In the genomic region with DNA sequence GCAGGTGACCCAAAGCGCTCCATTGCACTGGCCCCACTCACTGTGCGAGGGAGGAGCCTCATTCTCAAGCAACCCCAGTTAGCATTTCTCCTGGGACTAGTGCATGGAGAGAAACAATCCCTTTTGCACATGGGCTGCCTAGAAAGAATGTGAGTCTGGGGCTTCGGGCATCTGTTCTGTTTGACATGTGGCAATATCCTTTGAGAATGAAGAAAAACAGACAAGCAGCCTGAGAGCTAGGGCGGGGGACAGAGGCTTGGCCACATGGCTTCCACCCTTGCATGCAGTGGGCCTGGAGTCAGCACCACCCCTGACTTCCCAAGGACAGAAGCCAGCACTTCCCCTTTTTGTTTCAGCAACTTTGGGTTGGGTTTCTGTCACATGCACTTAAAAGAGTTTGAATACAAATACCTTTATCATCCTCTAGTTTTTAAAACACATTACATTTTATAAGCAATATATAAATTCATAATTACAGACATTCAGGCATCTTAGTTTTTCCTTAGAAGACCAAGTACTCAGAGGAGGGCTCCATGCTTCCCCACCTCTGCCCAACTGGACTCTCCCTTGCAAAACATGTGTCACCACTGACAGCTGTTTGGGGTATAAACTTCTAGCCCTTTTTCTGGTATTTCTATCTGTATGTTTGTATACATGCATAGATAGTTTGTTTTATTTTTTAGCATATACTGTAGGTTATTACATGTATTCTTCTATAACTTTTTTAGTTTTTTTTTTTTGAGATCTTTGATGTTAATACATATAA, we compare ENCODE assay signal across 10 cellular contexts.
DNase-seq lines count a peak whose midpoint lies in the region; ATAC-seq and TF ChIP-seq lines count a peak whose summit lies in the region.
"Had no signal": no experiment of that assay in that cellular context is flagged by ENCODE, and none has a peak within 500 bp of the region (broad histone marks: within the 10 kb centered on the region; RNA-seq: fewer than 3 reads in every experiment).

No MANE protein-coding gene starts in this region.

- no peaks in the 10 kb centered on the region for H3K9me3 Mint-ChIP-seq in activated T-cell treated with anti-CD3 and anti-CD28 coated beads, Interleukin-2, amount 50 U/mL, for 72 hours

- H3K4me3 Mint-ChIP-seq in activated T-cell treated with anti-CD3 and anti-CD28 coated beads, Interleukin-2, amount 50 U/mL, for 72 hours: no peak overlapping the region

- H3K4me3 ChIP-seq in heart left ventricle: no peak overlapping the region

- H3K27me3 Mint-ChIP-seq in activated T-cell treated with anti-CD3 and anti-CD28 coated beads, Interleukin-2, amount 50 U/mL, for 72 hours (ENCODE audit: low read depth): no peaks in the 10 kb centered on the region

- H3K9me3 ChIP-seq in heart left ventricle: no peaks in the 10 kb centered on the region

- no peak for TF ChIP-seq CTCF in heart left ventricle (IDR thresholded peaks at IDR 0.05)

- peak overlapping the region in 10 of 12 donors; percentile 0 to 64 (median 47) for H3K27ac ChIP-seq in heart left ventricle
- H3K27ac ChIP-seq: epithelial cell of prostate had no signal

- peaks cover 0 to 3% (median 0%) of the 10 kb centered on the region in 9 donors for H3K36me3 ChIP-seq in heart left ventricle

- no peaks in the 10 kb centered on the region for H3K27me3 ChIP-seq in heart left ventricle

- peaks cover 0 to 95% (median 34%) of the 10 kb centered on the region in 12 donors for H3K4me1 ChIP-seq in heart left ventricle

- ATAC-seq in Right ventricle myocardium inferior (peak; percentile 53), heart left ventricle (peak; percentile 51 to 77 (median 66))
- no peak for ATAC-seq in activated T-cell treated with anti-CD3 and anti-CD28 coated beads, Interleukin-2, amount 50 U/mL, for 72 hours (replicated peaks in 1 of 2)

- intact Hi-C loops in Right ventricle myocardium inferior (cut with DNase I) (no loop called here), cardiac septum (cut with DNase I) (no loop called here), heart left ventricle (cut with DNase I) (no loop called here)

- no peak for TF ChIP-seq POLR2A in heart left ventricle (IDR thresholded peaks at IDR 0.05)

- H3K4me1 Mint-ChIP-seq in activated T-cell treated with anti-CD3 and anti-CD28 coated beads, Interleukin-2, amount 50 U/mL, for 72 hours (ENCODE audit: low read depth): peaks cover 7% of the 10 kb centered on the region

- 20 to 40% (median 31%) methylated on average over 4 of the region's 4 CpGs for WGBS in heart left ventricle, 4 donors

- DNase-seq in Right ventricle myocardium inferior (ENCODE audit: missing footprints) (no peak), cardiac septum (ENCODE audit: low spot score) (no peak), NCI-H1694 (lab: John Stamatoyannopoulos, UW) (peak; percentile 53), heart left ventricle (peak in 3 of 5 donors; percentile 53 to 68 (median 62)), NCI-H2029 (lab: John Stamatoyannopoulos, UW) (no peak), GM19238 (ENCODE audit: insufficient read length, low spot score) (no peak)
- no peak for DNase-seq in activated T-cell treated with anti-CD3 and anti-CD28 coated beads, Interleukin-2, amount 50 U/mL, for 72 hours
- DNase-seq in activated CD4-positive, CD25-positive, alpha-beta regulatory T cell (lab: John Stamatoyannopoulos, UW): no peak
- DNase-seq: NK-92 treated with Interleukin-12 subunit alpha and Interleukin-12 subunit beta, amount 100 ng/mL, for 24 hours had no signal

- no peaks in the 10 kb centered on the region for H3K36me3 Mint-ChIP-seq in activated T-cell treated with anti-CD3 and anti-CD28 coated beads, Interleukin-2, amount 50 U/mL, for 72 hours (ENCODE audit: insufficient read depth in 2 of 2)

- H3K27ac Mint-ChIP-seq in activated T-cell treated with anti-CD3 and anti-CD28 coated beads, Interleukin-2, amount 50 U/mL, for 72 hours: no peak overlapping the region

Comparison
In these comparisons a context has a peak if more than half of its experiments do, and no peak if none do; other contexts are left out.
1. DNase-seq: peak in NCI-H1694 (single experiment) and heart left ventricle (3 of 5); none in Right ventricle myocardium inferior (single experiment), cardiac septum (single experiment), activated T-cell treated with anti-CD3 and anti-CD28 coated beads, Interleukin-2, amount 50 U/mL, for 72 hours (0 of 2), NCI-H2029 (single experiment), GM19238 (single experiment) and activated CD4-positive, CD25-positive, alpha-beta regulatory T cell (0 of 4).
2. ATAC-seq: peak in Right ventricle myocardium inferior (single experiment) and heart left ventricle (4 of 4); none in activated T-cell treated with anti-CD3 and anti-CD28 coated beads, Interleukin-2, amount 50 U/mL, for 72 hours (0 of 2).